In the genomic region with DNA sequence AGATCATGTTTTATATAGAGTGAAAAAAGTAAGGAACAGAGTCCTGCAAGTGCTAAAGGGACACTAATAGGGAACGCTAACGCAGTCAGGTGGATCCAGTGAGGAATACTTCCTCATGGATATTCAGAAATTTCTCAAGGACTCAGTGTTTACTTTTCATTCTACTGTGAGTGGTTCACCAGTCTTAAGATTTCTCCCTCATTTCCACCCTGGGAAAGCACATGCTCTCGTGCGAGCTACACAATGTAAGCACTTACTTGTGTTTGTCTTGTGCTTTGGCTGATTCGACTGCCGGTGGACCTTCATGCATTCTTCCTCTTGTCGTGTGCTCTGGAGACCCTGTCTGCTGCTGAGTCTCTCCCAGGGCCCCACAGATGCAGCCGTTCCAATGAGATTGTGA, we compare ENCODE assay signal across 23 cellular contexts.
DNase-seq lines count a peak whose midpoint lies in the region; ATAC-seq, FAIRE-seq and TF ChIP-seq lines count a peak whose summit lies in the region.
"Had no signal": no experiment of that assay in that cellular context is flagged by ENCODE, and none has a peak within 500 bp of the region (broad histone marks: within the 10 kb centered on the region; RNA-seq: fewer than 3 reads in every experiment).

No MANE protein-coding gene starts in this region.

- H3K4me1 Mint-ChIP-seq in neural progenitor cell = peaks cover 12% of the 10 kb centered on the region

- H3K9me3 ChIP-seq in Karpas-422 (ENCODE audit: low read length) (no peaks in the 10 kb centered on the region), endothelial cell of umbilical vein (replicated peaks; ENCODE audit: control insufficient read depth, insufficient read depth, low read length) (no peaks in the 10 kb centered on the region), neural progenitor cell (ENCODE audit: low read depth) (no peaks in the 10 kb centered on the region), pancreas (no peaks in the 10 kb centered on the region)
- H3K9me3 ChIP-seq: SJSA1 had no signal

- ATAC-seq in HG03159 (IDR thresholded peaks at IDR 0.05; ENCODE audit: unreplicated experiment) = no peak
- ATAC-seq in pancreas = no peak
- ATAC-seq: HCT116 had no signal

- H3K4me3 ChIP-seq in Karpas-422 (ENCODE audit: low read length) = no peak overlapping the region
- no peak overlapping the region for H3K4me3 ChIP-seq in endothelial cell of umbilical vein (replicated peaks in 1 of 3; ENCODE audit: insufficient read depth in 1 of 3, low read depth in 1 of 3, low read length in 3 of 3)
- no peak overlapping the region for H3K4me3 ChIP-seq in neural progenitor cell
- H3K4me3 ChIP-seq in pancreas = no peak overlapping the region
- H3K4me3 ChIP-seq: SJSA1 had no signal

- H3K9ac ChIP-seq in Karpas-422 (ENCODE audit: low read length) = no peak overlapping the region
- H3K9ac ChIP-seq in endothelial cell of umbilical vein (replicated peaks; ENCODE audit: extremely low read depth, insufficient read depth, low read length) = no peak overlapping the region
- H3K9ac ChIP-seq in neural progenitor cell = no peak overlapping the region

- no peak for TF ChIP-seq POLR2A in endothelial cell of umbilical vein (IDR thresholded peaks at IDR 0.05; ENCODE audit: low read depth, low read length)

- peak overlapping the region; percentile 94 for H3K27ac Mint-ChIP-seq in neural progenitor cell

- peak overlapping the region; percentile 53 for H3K4me3 Mint-ChIP-seq in neural progenitor cell

- FAIRE-seq in endothelial cell of umbilical vein (lab: Jason Lieb, UNC) = peak; percentile 31
- FAIRE-seq in pancreas (lab: Jason Lieb, UNC) = no peak
- FAIRE-seq: GM12891 had no signal

- H3K4me2 ChIP-seq in Karpas-422 (ENCODE audit: low read depth, low read length, poor library complexity, severe bottlenecking) (no peak overlapping the region), endothelial cell of umbilical vein (ENCODE audit: insufficient read depth, low read length) (no peak overlapping the region), neural progenitor cell (no peak overlapping the region)

- POLR2A ChIA-PET in endothelial cell of umbilical vein (lab: Charles Lee) = no interaction called here

- no TSS peak for BruUV-seq in endothelial cell of umbilical vein (replicated peaks; lab: Mats Ljungman, UMichigan)

- 83% methylated on average over 8 of the region's 8 CpGs for whole genome bisulfite sequencing in pancreas, 2 donors

- H4K20me1 ChIP-seq in Karpas-422 (ENCODE audit: insufficient read depth, low read depth, low read length) (no peaks in the 10 kb centered on the region), endothelial cell of umbilical vein (replicated peaks; ENCODE audit: control insufficient read depth, extremely low read depth, insufficient read depth, low read length) (no peaks in the 10 kb centered on the region), neural progenitor cell (ENCODE audit: low read depth) (no peaks in the 10 kb centered on the region)

- H3K27ac ChIP-seq in Karpas-422 (ENCODE audit: low read length) (no peak overlapping the region), endothelial cell of umbilical vein (ENCODE audit: insufficient read depth, low read depth, low read length) (no peak overlapping the region), neural progenitor cell (no peak overlapping the region), pancreas (no peak overlapping the region)
- H3K27ac ChIP-seq: HL-60, SJSA1 had no signal

- no peaks in the 10 kb centered on the region for H3F3A ChIP-seq in neural progenitor cell (ENCODE audit: low read depth)

- peaks cover 4% of the 10 kb centered on the region for H3K9me3 Mint-ChIP-seq in neural progenitor cell

- peak; percentile 31 for DNase-seq in DMS79 (lab: John Stamatoyannopoulos, UW)
- DNase-seq in Karpas-422 = peak; percentile 24
- no peak for DNase-seq in endothelial cell of umbilical vein (ENCODE audit: low read depth, low spot score)
- DNase-seq in neural progenitor cell (ENCODE audit: low spot score) = no peak
- no peak for DNase-seq in pancreas
- no peak for DNase-seq in activated gamma-delta T cell (lab: John Stamatoyannopoulos, UW)
- DNase-seq in DMS 273 treated with DMSO at 0.1 percent for 48 hours (lab: John Stamatoyannopoulos, UW) = no peak
- DNase-seq: GF-D8; NCI-H1092; NCI-H146; NCI-H1930; NCI-H2107; NCI-H446 treated with DMSO at 0.1 percent for 48 hours; NCI-H526; NCI-H82; NK-92 treated with Interleukin-12 subunit alpha and Interleukin-12 subunit beta, amount 100 ng/mL, for 24 hours; Right ventricle myocardium superior; RPMI8226 had no signal

- TF ChIP-seq CTCF in endothelial cell of umbilical vein (IDR thresholded peaks at IDR 0.05; ENCODE audit: extremely low read depth in 1 of 2, insufficient read depth in 1 of 2, low read depth in 1 of 2, low read length in 2 of 2) = no peak
- no peak for TF ChIP-seq CTCF in neural progenitor cell (IDR thresholded peaks at IDR 0.05)
- TF ChIP-seq CTCF in pancreas (IDR thresholded peaks at IDR 0.05) = no peak

- no peaks in the 10 kb centered on the region for H3K4me1 ChIP-seq in Karpas-422 (ENCODE audit: low read length)
- peaks cover 6% of the 10 kb centered on the region for H3K4me1 ChIP-seq in endothelial cell of umbilical vein (ENCODE audit: control insufficient read depth, extremely low read depth, insufficient read depth, low read length)
- H3K4me1 ChIP-seq in neural progenitor cell = peaks cover 5% of the 10 kb centered on the region
- peaks cover 6 to 22% (median 7%) of the 10 kb centered on the region in 3 donors for H3K4me1 ChIP-seq in pancreas

- CTCF ChIA-PET in endothelial cell of umbilical vein (lab: Charles Lee) = interaction anchor here (0.9 kb wide), 1 partner anchor 11 kb away, joined by 3 read pairs; no protein-coding TSS in a partner anchor

- intact Hi-C loops in endothelial cell of umbilical vein (cut with micrococcal nuclease) (no loop called here), pancreas (cut with DNase I) (no loop called here)

- no peaks in the 10 kb centered on the region for H3K79me2 ChIP-seq in Karpas-422 (ENCODE audit: low read length)
- H3K79me2 ChIP-seq in endothelial cell of umbilical vein (ENCODE audit: control insufficient read depth, insufficient read depth, low read length) = no peaks in the 10 kb centered on the region
- H3K79me2 ChIP-seq in neural progenitor cell (ENCODE audit: low read depth) = no peaks in the 10 kb centered on the region

- H3K36me3 Mint-ChIP-seq in neural progenitor cell = no peaks in the 10 kb centered on the region

- dilution Hi-C loops in endothelial cell of umbilical vein (cut with MboI; ENCODE audit: extremely low pct_ligation_motif_present, low sequenced_read_pairs) = no loop called here

- H3K9me1 ChIP-seq in endothelial cell of umbilical vein (replicated peaks; ENCODE audit: control insufficient read depth, extremely low read depth, insufficient read depth, low read length) = no peaks in the 10 kb centered on the region

- H2AFZ ChIP-seq in Karpas-422 (ENCODE audit: low read length) = no peak overlapping the region
- H2AFZ ChIP-seq in endothelial cell of umbilical vein (ENCODE audit: low read depth, low read length) = no peak overlapping the region
- peak overlapping the region; percentile 20 for H2AFZ ChIP-seq in neural progenitor cell (replicated peaks)

- H3K36me3 ChIP-seq in Karpas-422 (ENCODE audit: insufficient read depth, low read length) (no peaks in the 10 kb centered on the region), endothelial cell of umbilical vein (ENCODE audit: control insufficient read depth in 2 of 2, extremely low read depth in 1 of 2, insufficient read depth in 2 of 2, low read length in 2 of 2) (no peaks in the 10 kb centered on the region), neural progenitor cell (no peaks in the 10 kb centered on the region), pancreas (no peaks in the 10 kb centered on the region)
- H3K36me3 ChIP-seq: SJSA1 had no signal

- H3K27me3 Mint-ChIP-seq in neural progenitor cell (ENCODE audit: insufficient read depth, low read depth) = peaks cover 3% of the 10 kb centered on the region

- H3K9me2 ChIP-seq in Karpas-422 (replicated peaks; ENCODE audit: insufficient read depth, low read length) = no peaks in the 10 kb centered on the region

- H3K27me3 ChIP-seq in Karpas-422 (ENCODE audit: low read length) (no peaks in the 10 kb centered on the region), endothelial cell of umbilical vein (ENCODE audit: control insufficient read depth in 2 of 2, insufficient read depth in 2 of 2, low read length in 2 of 2) (no peaks in the 10 kb centered on the region), neural progenitor cell (no peaks in the 10 kb centered on the region), pancreas (no peaks in the 10 kb centered on the region)
- H3K27me3 ChIP-seq: SJSA1 had no signal

TF ChIP-seq in endothelial cell of umbilical vein, 7 proteins besides CTCF, POLR2A, EP300 and RAD21:
- TF ChIP-seq GATA2 (IDR thresholded peaks at IDR 0.05; ENCODE audit: insufficient read depth, insufficient read length, low read depth, low read length) (no peak), MAX (IDR thresholded peaks at IDR 0.05; ENCODE audit: insufficient read depth, insufficient read length) (no peak), FOS (IDR thresholded peaks at IDR 0.05; ENCODE audit: borderline replicate concordance, insufficient read depth, low read length) (no peak), EZH2 (IDR thresholded peaks at IDR 0.05; ENCODE audit: borderline replicate concordance, low read depth, low read length, severe bottlenecking) (no peak), JUN (IDR thresholded peaks at IDR 0.05; ENCODE audit: borderline replicate concordance, insufficient read depth, insufficient read length, low read depth) (no peak), MYC (IDR thresholded peaks at IDR 0.05; ENCODE audit: low read depth, low read length) (no peak), POLR2AphosphoS5 (IDR thresholded peaks at IDR 0.05; ENCODE audit: insufficient read depth, low read depth, low read length) (no peak)

Comparison
In these comparisons a context has a peak if more than half of its experiments do, and no peak if none do; other contexts are left out.
1. DNase-seq: peak in DMS79 (single experiment) and Karpas-422 (single experiment); none in endothelial cell of umbilical vein (single experiment), neural progenitor cell (single experiment), pancreas (0 of 6), activated gamma-delta T cell (single experiment) and DMS 273 treated with DMSO at 0.1 percent for 48 hours (single experiment).